In genomic region chr6:125046107-125046925, GRCh38 we compare ENCODE assay signal across 1 cellular context.
TF ChIP-seq lines count a peak whose summit lies in the region.

No MANE protein-coding gene starts in this region.

TF ChIP-seq in WTC11, 78 proteins besides CTCF, POLR2A, EP300 and RAD21 (continued from another document):
- TF ChIP-seq ARID4B (CRISPR knock-in tag; IDR thresholded peaks at IDR 0.05; ENCODE audit: borderline replicate concordance) (no peak), GTF2I (CRISPR knock-in tag; conservative IDR thresholded peaks at IDR 0.05) (no peak), ATF1 (CRISPR knock-in tag; IDR thresholded peaks at IDR 0.05) (no peak), ZMAT4 (CRISPR knock-in tag; IDR thresholded peaks at IDR 0.05) (no peak), NR1H2 (CRISPR knock-in tag; IDR thresholded peaks at IDR 0.05) (no peak), PRRX2 (CRISPR knock-in tag; IDR thresholded peaks at IDR 0.05) (no peak), E2F5 (CRISPR knock-in tag; IDR thresholded peaks at IDR 0.05) (no peak), E2F1 (CRISPR knock-in tag; IDR thresholded peaks at IDR 0.05) (no peak)
